ENCODE assay signal across 11 cellular contexts in the genomic region with DNA sequence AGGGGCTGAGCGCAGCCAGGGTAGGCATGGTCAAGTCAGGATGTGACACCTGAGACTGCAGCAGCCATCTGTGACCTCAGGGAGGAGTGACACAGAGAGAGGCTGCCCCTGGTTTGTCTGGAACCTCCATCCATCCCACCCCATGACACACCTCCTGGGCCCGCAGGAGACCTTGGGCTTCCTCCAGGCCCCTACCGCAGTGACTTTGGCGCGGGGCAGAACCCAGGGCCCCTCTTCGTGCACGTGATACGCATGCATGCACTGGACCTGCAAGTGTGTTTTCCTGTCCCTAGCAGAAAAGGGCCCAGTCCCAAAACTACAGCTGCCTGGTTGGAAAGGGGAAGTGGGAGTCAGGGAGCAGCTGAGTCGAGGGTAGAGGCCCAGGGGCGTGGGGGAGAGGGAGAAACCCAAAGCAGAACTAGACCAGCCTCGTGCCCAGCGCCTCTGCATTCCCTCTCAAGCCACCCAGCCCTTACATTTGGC. TPM values are rescaled to one million over a fixed set of nuclear protein-coding genes. Genes with fewer than 3 reads are reported as not detected.
DNase-seq lines count a peak whose midpoint lies in the region; ATAC-seq and TF ChIP-seq lines count a peak whose summit lies in the region.
"Had no signal": no experiment of that assay in that cellular context is flagged by ENCODE, and none has a peak within 500 bp of the region (broad histone marks: within the 10 kb centered on the region; RNA-seq: fewer than 3 reads in every experiment).

No MANE protein-coding gene starts in this region.

- TF ChIP-seq POLR2A in NB4 (IDR thresholded peaks at IDR 0.05; ENCODE audit: extremely low read depth, insufficient read length) (no peak), gastrocnemius medialis (IDR thresholded peaks at IDR 0.05) (no peak)

- H3K36me3 ChIP-seq in gastrocnemius medialis = no peaks in the 10 kb centered on the region
- H3K36me3 ChIP-seq: prostate gland had no signal

- H3K4me3 ChIP-seq in NB4 (ENCODE audit: low read depth, low read length) (no peak overlapping the region), gastrocnemius medialis (no peak overlapping the region)
- H3K4me3 ChIP-seq: dorsolateral prefrontal cortex, prostate gland had no signal

- no peak overlapping the region for H3K27ac ChIP-seq in gastrocnemius medialis
- H3K27ac ChIP-seq: prostate gland had no signal

- ATAC-seq in GM18498 (IDR thresholded peaks at IDR 0.05; ENCODE audit: unreplicated experiment) (peak; percentile 54), Right ventricle myocardium superior (ENCODE audit: poor library complexity) (peak; percentile 73), gastrocnemius medialis (no peak), HG02759 (IDR thresholded peaks at IDR 0.05; ENCODE audit: unreplicated experiment) (no peak), HG03565 (IDR thresholded peaks at IDR 0.05; ENCODE audit: unreplicated experiment) (no peak), HG03378 (IDR thresholded peaks at IDR 0.05; ENCODE audit: unreplicated experiment) (no peak)

- peaks cover 10 to 46% (median 16%) of the 10 kb centered on the region in 3 donors for H3K27me3 ChIP-seq in gastrocnemius medialis

- TF ChIP-seq CTCF in NB4 (IDR thresholded peaks at IDR 0.05; ENCODE audit: low read depth, low read length) (no peak), gastrocnemius medialis (IDR thresholded peaks at IDR 0.05 in 4 of 5, conservative IDR thresholded peaks at IDR 0.05 in 1 of 5) (no peak)

- intact Hi-C loops in Right ventricle myocardium superior (cut with DNase I) = no loop called here
- intact Hi-C loops in gastrocnemius medialis (cut with DNase I; ENCODE audit: low total_unique reads) = no loop called here

- no peaks in the 10 kb centered on the region for H3K9me3 ChIP-seq in gastrocnemius medialis
- H3K9me3 ChIP-seq: prostate gland had no signal

- in situ Hi-C loops in gastrocnemius medialis (cut with MboI; ENCODE audit: low sequenced_read_pairs in 4 of 4) = no loop called here

- no peaks in the 10 kb centered on the region for H3K4me1 ChIP-seq in gastrocnemius medialis
- H3K4me1 ChIP-seq: prostate gland had no signal

- DNase-seq in NB4 (ENCODE audit: low read depth) (peak; percentile 91), Right ventricle myocardium superior (peak; percentile 78), gastrocnemius medialis (peak; percentile 29 to 49)
- DNase-seq in activated naive CD4-positive, alpha-beta T cell (lab: John Stamatoyannopoulos, UW) = no peak
- DNase-seq: NCI-H146 had no signal

RNA-seq across cellular contexts. Expression of a gene that starts 7.9 kb away (rescaled TPM):
- total RNA-seq in Right ventricle myocardium superior (7.0 TPM), gastrocnemius medialis (1 to 10 TPM in 3 of 4 donors, not detected in 1; 1.7 to 2.2 (median 2.0) TPM)

RNA-seq across cellular contexts. Expression of a gene that starts 30.4 kb away (rescaled TPM):
- total RNA-seq in Right ventricle myocardium superior (4.1 TPM), gastrocnemius medialis (1 to 10 TPM in 3 of 4 donors, not detected in 1; 1.9 to 3.7 (median 3.5) TPM)

Comparison
In these comparisons a context has a peak if more than half of its experiments do, and no peak if none do; other contexts are left out.
1. ATAC-seq: peak in GM18498 (single experiment) and Right ventricle myocardium superior (single experiment); none in gastrocnemius medialis (0 of 2), HG02759 (single experiment), HG03565 (single experiment) and HG03378 (single experiment).
2. DNase-seq: peak in NB4 (single experiment), Right ventricle myocardium superior (single experiment) and gastrocnemius medialis (2 of 2); none in activated naive CD4-positive, alpha-beta T cell (0 of 4).